ENCODE assay signal across 8 cellular contexts in genomic region chr17:29616300-29617048, GRCh38. TPM values are rescaled to one million over a fixed set of nuclear protein-coding genes. Genes with fewer than 3 reads are reported as not detected.
DNase-seq lines count a peak whose midpoint lies in the region; ATAC-seq and TF ChIP-seq lines count a peak whose summit lies in the region.

No MANE protein-coding gene starts in this region.

- no peak for ATAC-seq in CD8-positive, alpha-beta T cell
- ATAC-seq in HG03045 (IDR thresholded peaks at IDR 0.05; ENCODE audit: unreplicated experiment) = no peak
- no peak for ATAC-seq in HG02798 (IDR thresholded peaks at IDR 0.05; ENCODE audit: poor library complexity, unreplicated experiment)

- no peaks in the 10 kb centered on the region for H3K27me3 Mint-ChIP-seq in CD8-positive, alpha-beta T cell (ENCODE audit: low read depth)
- peaks cover 74% of the 10 kb centered on the region for H3K27me3 Mint-ChIP-seq in nephron (ENCODE audit: low read depth)

- peak overlapping the region; percentile 19 for H3K27ac Mint-ChIP-seq in CD8-positive, alpha-beta T cell
- H3K27ac Mint-ChIP-seq in nephron = no peak overlapping the region

- intact Hi-C loops in CD8-positive, alpha-beta T cell (cut with DNase I, micrococcal nuclease) = loop anchor here (5.0 to 10.0 kb wide), 3 partner anchors 49 to 478 kb away; partner anchors contain the start of genes ABHD15 (in 1 of the 2), TAOK1 (in 1 of the 2) and TP53I13 (in 1 of the 2)

- peak overlapping the region; percentile 90 for H3K4me3 Mint-ChIP-seq in CD8-positive, alpha-beta T cell
- H3K4me3 Mint-ChIP-seq in nephron = peak overlapping the region; percentile 80 to 87 (median 84)

- CTCF ChIA-PET in CD8-positive, alpha-beta T cell (lab: Charles Lee) = interaction anchor here (0.6 to 10.9 kb wide), 24 partner anchors 9 to 314 kb away, joined by 3 to 216 read pairs (median 5); partner anchors contain the start of genes ANKRD13B and SSH2
- CTCF ChIA-PET in HEK293T (lab: Yijun Ruan, JAX) = interaction anchor here (0.5 to 1.7 kb wide), 9 partner anchors 9 to 473 kb away, joined by 3 to 7 read pairs (median 4); no protein-coding TSS in a partner anchor

- no peaks in the 10 kb centered on the region for H3K9me2 ChIP-seq in Loucy (replicated peaks; ENCODE audit: low read depth, low read length)

- H3K27ac ChIP-seq in CD8-positive, alpha-beta T cell (ENCODE audit: low read depth, low read length) = no peak overlapping the region
- no peak overlapping the region for H3K27ac ChIP-seq in coronary artery

- H3K27me3 ChIP-seq in CD8-positive, alpha-beta T cell (ENCODE audit: insufficient read depth, low read length) = no peaks in the 10 kb centered on the region
- no peaks in the 10 kb centered on the region for H3K27me3 ChIP-seq in Loucy (ENCODE audit: insufficient read depth, low read length, poor library complexity, severe bottlenecking)

- peaks cover 52% of the 10 kb centered on the region for H3K4me1 ChIP-seq in CD8-positive, alpha-beta T cell (ENCODE audit: insufficient read depth, low read length)
- H3K4me1 ChIP-seq in Loucy (ENCODE audit: insufficient read depth, low read length, poor library complexity, severe bottlenecking) = peaks cover 7% of the 10 kb centered on the region

- DNase-seq in CD8-positive, alpha-beta T cell = peak in 1 of 7 experiments; percentile 22
- no peak for DNase-seq in coronary artery (ENCODE audit: low spot score)
- DNase-seq in AG08395 (ENCODE audit: low spot score) = no peak
- no peak for DNase-seq in HEK293T (ENCODE audit: extremely low spot score)

- H3F3A ChIP-seq in Loucy (ENCODE audit: low read depth) = no peaks in the 10 kb centered on the region

- H3K36me3 Mint-ChIP-seq in CD8-positive, alpha-beta T cell = no peaks in the 10 kb centered on the region
- H3K36me3 Mint-ChIP-seq in nephron (ENCODE audit: low read depth) = peaks cover 3% of the 10 kb centered on the region

- H3K36me3 ChIP-seq in CD8-positive, alpha-beta T cell (ENCODE audit: insufficient read depth, low read length) = no peaks in the 10 kb centered on the region
- no peaks in the 10 kb centered on the region for H3K36me3 ChIP-seq in Loucy (ENCODE audit: insufficient read depth, low read length)

- TF ChIP-seq CTCF in CD8-positive, alpha-beta T cell (IDR thresholded peaks at IDR 0.05) = no peak
- TF ChIP-seq CTCF in Loucy (conservative IDR thresholded peaks at IDR 0.05; ENCODE audit: low read length) = no peak
- no peak for TF ChIP-seq CTCF in coronary artery (IDR thresholded peaks at IDR 0.05)
- no peak for TF ChIP-seq CTCF in nephron (IDR thresholded peaks at IDR 0.05; ENCODE audit: unreplicated experiment in 3 of 3)

- H3K4me2 ChIP-seq in Loucy (ENCODE audit: low read depth, low read length, poor library complexity, severe bottlenecking) = peak overlapping the region; percentile 81

- POLR2A ChIA-PET in CD8-positive, alpha-beta T cell (lab: Charles Lee) = interaction anchor here (0.6 to 6.0 kb wide), 10 partner anchors 24 to 233 kb away, joined by 3 to 63 read pairs (median 4); partner anchors contain the start of genes ABHD15, ANKRD13B, TAOK1 and TP53I13
- POLR2A ChIA-PET in HEK293T (lab: Yijun Ruan, JAX) = interaction anchor here (1.5 kb wide), 1 partner anchor 26 kb away, joined by 4 read pairs; no protein-coding TSS in a partner anchor

- H3K9me3 Mint-ChIP-seq in CD8-positive, alpha-beta T cell = no peaks in the 10 kb centered on the region
- H3K9me3 Mint-ChIP-seq in nephron = no peaks in the 10 kb centered on the region

- no peak overlapping the region for H3K9ac ChIP-seq in Loucy (ENCODE audit: low read depth, low read length, poor library complexity, severe bottlenecking)

- no peaks in the 10 kb centered on the region for H3K79me2 ChIP-seq in Loucy (ENCODE audit: insufficient read depth, low read length)

- no peak overlapping the region for H2AFZ ChIP-seq in Loucy (ENCODE audit: low read length)

- H3K4me1 Mint-ChIP-seq in CD8-positive, alpha-beta T cell (ENCODE audit: low read depth) = peaks cover 33% of the 10 kb centered on the region
- H3K4me1 Mint-ChIP-seq in nephron = peaks cover 26% of the 10 kb centered on the region

- H3K9me3 ChIP-seq in CD8-positive, alpha-beta T cell (ENCODE audit: low read length) = no peaks in the 10 kb centered on the region
- no peaks in the 10 kb centered on the region for H3K9me3 ChIP-seq in Loucy (ENCODE audit: insufficient read depth, low read depth, low read length)

- peak overlapping the region; percentile 82 for H3K4me3 ChIP-seq in CD8-positive, alpha-beta T cell (ENCODE audit: low read depth, low read length)
- H3K4me3 ChIP-seq in Loucy (ENCODE audit: low read length, poor library complexity, severe bottlenecking) (no peak overlapping the region), coronary artery (peak overlapping the region; percentile 68)

- no peaks in the 10 kb centered on the region for H4K20me1 ChIP-seq in Loucy (ENCODE audit: insufficient read depth, low read length, poor library complexity, severe bottlenecking)

TF ChIP-seq in HEK293T, 16 proteins besides CTCF, POLR2A, EP300 and RAD21:
- TF ChIP-seq FOXK2 (IDR thresholded peaks at IDR 0.05) = no peak
- TF ChIP-seq SP1 (IDR thresholded peaks at IDR 0.05) = no peak
- no peak for TF ChIP-seq ARNT (IDR thresholded peaks at IDR 0.05)
- no peak for TF ChIP-seq SUZ12 (IDR thresholded peaks at IDR 0.05)
- TF ChIP-seq LEF1 (IDR thresholded peaks at IDR 0.05; ENCODE audit: borderline replicate concordance) = no peak
- no peak for TF ChIP-seq NFRKB (IDR thresholded peaks at IDR 0.05)
- no peak for TF ChIP-seq BHLHE40 (IDR thresholded peaks at IDR 0.05; ENCODE audit: borderline replicate concordance)

RNA-seq across cellular contexts. Expression of gene CORO6, which starts 6.2 kb away (rescaled TPM):
- total RNA-seq in CD8-positive, alpha-beta T cell = 1 to 10 TPM; 1.2 to 1.7 TPM

RNA-seq across cellular contexts. Expression of gene ANKRD13B, which starts 23.5 kb away (rescaled TPM):
- total RNA-seq in CD8-positive, alpha-beta T cell = 1 to 10 TPM in 1 of 2 experiments, under 1 TPM in 1; 0.83 to 1.3 TPM

RNA-seq across cellular contexts. Expression of gene GIT1, which starts 27.0 kb away (rescaled TPM):
- total RNA-seq in CD8-positive, alpha-beta T cell = 10 to 100 TPM; 25.8 to 27.0 TPM

RNA-seq across cellular contexts. Expression of gene TP53I13, which starts 48.0 kb away (rescaled TPM):
- 10 to 100 TPM; 50.2 to 54.1 TPM for total RNA-seq in CD8-positive, alpha-beta T cell

RNA-seq across cellular contexts. Expression of gene ABHD15, which starts 49.6 kb away (rescaled TPM):
- total RNA-seq in CD8-positive, alpha-beta T cell = 1 to 10 TPM; 8.3 to 8.7 TPM
